ENCODE assay signal across 19 cellular contexts in the genomic region with DNA sequence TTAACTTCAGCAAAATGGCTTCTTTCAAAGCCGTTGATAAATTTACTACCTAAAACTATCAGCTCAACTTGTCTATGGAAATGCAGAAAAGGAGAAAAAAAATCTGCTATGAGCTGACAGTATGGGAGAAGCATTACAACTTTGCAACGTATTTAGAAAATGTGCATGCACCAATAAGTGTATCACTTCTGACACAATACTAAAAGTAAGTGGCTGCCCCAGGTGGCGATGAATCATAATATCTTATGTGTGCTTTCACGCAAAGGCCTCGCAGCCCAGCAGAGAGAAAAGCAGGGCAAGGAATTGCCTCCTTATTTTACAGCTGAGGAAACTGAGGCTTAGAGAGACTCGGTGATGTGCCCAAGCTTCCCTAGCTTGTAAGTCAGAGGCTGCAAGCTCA.
A peak's percentile ranks its signal among the peaks of the same experiment; 100 is the strongest.
DNase-seq lines count a peak whose midpoint lies in the region; ATAC-seq, FAIRE-seq and TF ChIP-seq lines count a peak whose summit lies in the region.
"Had no signal": no experiment of that assay in that cellular context is flagged by ENCODE, and none has a peak within 500 bp of the region (broad histone marks: within the 10 kb centered on the region; RNA-seq: fewer than 3 reads in every experiment).

No MANE protein-coding gene starts in this region.

- no peak overlapping the region for H3K4ac ChIP-seq in trophoblast cell (ENCODE audit: low read depth, low read length)

- no peak overlapping the region for H2BK5ac ChIP-seq in trophoblast cell (ENCODE audit: low read depth, low read length, poor library complexity)

- H2AFZ ChIP-seq in mammary epithelial cell (ENCODE audit: low read depth, low read length) (no peak overlapping the region), astrocyte (ENCODE audit: low read depth, low read length) (no peak overlapping the region), trophoblast cell (ENCODE audit: insufficient read depth, low read length, poor library complexity) (no peak overlapping the region)
- H2AFZ ChIP-seq: GM23248 had no signal

- no peak for FAIRE-seq in astrocyte (lab: Jason Lieb, UNC)
- FAIRE-seq: A204.1, G401.6, GM12892, H1 had no signal

- no TSS peak for BruUV-seq in MCF 10A (replicated peaks; lab: Mats Ljungman, UMichigan)
- no TSS peak for BruUV-seq in mammary epithelial cell (replicated peaks; lab: Mats Ljungman, UMichigan)

- no peak overlapping the region for H2BK12ac ChIP-seq in trophoblast cell (ENCODE audit: low read length)

- 91% methylated on average over 6 of the region's 6 CpGs for WGBS in mammary epithelial cell (ENCODE audit: low coverage, missing lambda C conversion rate)
- no CpG with 5 or more reads among the region's 6 CpGs for WGBS in trophoblast cell (ENCODE audit: extremely low coverage, insufficient coverage, insufficient read length)

- no peak overlapping the region for H4K91ac ChIP-seq in trophoblast cell (ENCODE audit: low read depth, low read length)

- no peak for ATAC-seq in upper lobe of right lung
- ATAC-seq in HG03469 (IDR thresholded peaks at IDR 0.05; ENCODE audit: unreplicated experiment): no peak

- H3K27me3 ChIP-seq in mammary epithelial cell (ENCODE audit: insufficient read depth, low read length) (no peaks in the 10 kb centered on the region), astrocyte (ENCODE audit: insufficient read depth, low read length) (no peaks in the 10 kb centered on the region), trophoblast cell (ENCODE audit: insufficient read depth, low read length) (no peaks in the 10 kb centered on the region), upper lobe of right lung (no peaks in the 10 kb centered on the region)

- intact Hi-C loops in MCF 10A (cut with micrococcal nuclease) (no loop called here), mammary epithelial cell (cut with micrococcal nuclease) (loop anchor here (1.0 kb wide), 1 partner anchor 243 kb away; no protein-coding TSS in a partner anchor), upper lobe of right lung (cut with DNase I) (no loop called here)

- no peaks in the 10 kb centered on the region for H4K20me1 ChIP-seq in mammary epithelial cell (ENCODE audit: insufficient read depth, low read length)
- H4K20me1 ChIP-seq in astrocyte (ENCODE audit: insufficient read depth, low read length): no peaks in the 10 kb centered on the region

- peak; percentile 36 for DNase-seq in MCF 10A (ENCODE audit: unreplicated experiment)
- DNase-seq in mammary epithelial cell: no peak
- peak; percentile 2 for DNase-seq in astrocyte (ENCODE audit: low read depth)
- DNase-seq in trophoblast cell: peak; percentile 68 to 78
- DNase-seq in upper lobe of right lung: no peak
- DNase-seq in AG08396 (ENCODE audit: low spot score): no peak
- DNase-seq: C1 segment of cervical spinal cord; Calu3; CD4-positive, alpha-beta memory T cell; COR-L47; DND-41; HCEC 1CT had no signal

- no peak overlapping the region for H3K4me3 ChIP-seq in mammary epithelial cell (replicated peaks in 1 of 3; ENCODE audit: insufficient read depth in 1 of 3, low read depth in 2 of 3, low read length in 3 of 3)
- no peak overlapping the region for H3K4me3 ChIP-seq in astrocyte (ENCODE audit: insufficient read depth, low read depth, low read length)
- no peak overlapping the region for H3K4me3 ChIP-seq in trophoblast cell (ENCODE audit: low read depth, low read length)
- H3K4me3 ChIP-seq in upper lobe of right lung: no peak overlapping the region
- H3K4me3 ChIP-seq: GM23248 had no signal

- dilution Hi-C loops in mammary epithelial cell (cut with HindIII; ENCODE audit: low sequenced_read_pairs): loop anchor here (5.0 kb wide), 1 partner anchor 62 kb away; no protein-coding TSS in a partner anchor

- H3K9ac ChIP-seq in mammary epithelial cell (ENCODE audit: insufficient read depth, low read length) (no peak overlapping the region), astrocyte (ENCODE audit: low read length) (no peak overlapping the region), trophoblast cell (ENCODE audit: low read length) (no peak overlapping the region)
- H3K9ac ChIP-seq: GM23248 had no signal

- peaks cover 7% of the 10 kb centered on the region for H3K4me1 Mint-ChIP-seq in MCF 10A (ENCODE audit: insufficient read depth, unreplicated experiment)
- H3K4me1 Mint-ChIP-seq in astrocyte (ENCODE audit: low read depth, unreplicated experiment): peaks cover 20% of the 10 kb centered on the region
- H3K4me1 Mint-ChIP-seq: CD4-positive, alpha-beta memory T cell had no signal

- H3K79me1 ChIP-seq in trophoblast cell (ENCODE audit: low read length): no peaks in the 10 kb centered on the region

- H3K23ac ChIP-seq in trophoblast cell (ENCODE audit: low read length): no peak overlapping the region

- no peak for TF ChIP-seq CTCF in MCF 10A (IDR thresholded peaks at IDR 0.05; ENCODE audit: unreplicated experiment)
- no peak for TF ChIP-seq CTCF in mammary epithelial cell (conservative IDR thresholded peaks at IDR 0.05 in 1 of 2, IDR thresholded peaks at IDR 0.05 in 1 of 2; ENCODE audit: extremely low read depth in 1 of 2, insufficient read depth in 1 of 2, low read depth in 1 of 2, low read length in 2 of 2)
- no peak for TF ChIP-seq CTCF in astrocyte (IDR thresholded peaks at IDR 0.05; ENCODE audit: insufficient read depth, low read depth, low read length)
- TF ChIP-seq CTCF in upper lobe of right lung (IDR thresholded peaks at IDR 0.05): no peak

- no peak overlapping the region for H2BK120ac ChIP-seq in trophoblast cell (ENCODE audit: insufficient read depth, low read length, poor library complexity)

- CTCF ChIA-PET in MCF 10A (lab: Yijun Ruan, JAX): interaction anchor here (0.5 to 1.3 kb wide), 6 partner anchors 9 to 921 kb away, joined by 3 to 9 read pairs (median 3); no protein-coding TSS in a partner anchor
- CTCF ChIA-PET in mammary epithelial cell (lab: Charles Lee; ENCODE audit: low non-redundant PET): interaction anchor here (0.7 kb wide), 1 partner anchor 243 kb away, joined by 5 read pairs; no protein-coding TSS in a partner anchor

- no peaks in the 10 kb centered on the region for H3K36me3 Mint-ChIP-seq in MCF 10A (ENCODE audit: insufficient read depth, unreplicated experiment)
- H3K36me3 Mint-ChIP-seq in astrocyte (ENCODE audit: low read depth, unreplicated experiment): no peaks in the 10 kb centered on the region
- H3K36me3 Mint-ChIP-seq: CD4-positive, alpha-beta memory T cell had no signal

- no peak overlapping the region for H3K18ac ChIP-seq in trophoblast cell (ENCODE audit: low read length)

- in situ Hi-C loops in mammary epithelial cell (cut with MboI; ENCODE audit: low sequenced_read_pairs in 2 of 2): no loop called here

- no peaks in the 10 kb centered on the region for H3K9me3 ChIP-seq in mammary epithelial cell (replicated peaks; ENCODE audit: insufficient read depth, low read length)
- H3K9me3 ChIP-seq in astrocyte (ENCODE audit: insufficient read depth, low read depth, low read length): no peaks in the 10 kb centered on the region
- no peaks in the 10 kb centered on the region for H3K9me3 ChIP-seq in trophoblast cell (ENCODE audit: insufficient read depth, low read depth, low read length)
- H3K9me3 ChIP-seq in upper lobe of right lung: no peaks in the 10 kb centered on the region

- no peak overlapping the region for H4K12ac ChIP-seq in trophoblast cell (ENCODE audit: low read depth, low read length)

- H3K27me3 Mint-ChIP-seq in MCF 10A (ENCODE audit: insufficient read depth, unreplicated experiment): no peaks in the 10 kb centered on the region
- H3K27me3 Mint-ChIP-seq in astrocyte (ENCODE audit: low read depth, unreplicated experiment): peaks cover 10% of the 10 kb centered on the region
- H3K27me3 Mint-ChIP-seq: CD4-positive, alpha-beta memory T cell had no signal

- H3K79me2 ChIP-seq in mammary epithelial cell (ENCODE audit: insufficient read depth, low read length) (no peaks in the 10 kb centered on the region), astrocyte (ENCODE audit: insufficient read depth, low read length) (no peaks in the 10 kb centered on the region), trophoblast cell (ENCODE audit: control insufficient read depth, insufficient read depth, low read length, poor library complexity) (no peaks in the 10 kb centered on the region)

- H3K36me3 ChIP-seq in mammary epithelial cell (ENCODE audit: insufficient read depth, low read length) (no peaks in the 10 kb centered on the region), astrocyte (ENCODE audit: insufficient read depth, low read length) (no peaks in the 10 kb centered on the region), trophoblast cell (ENCODE audit: control insufficient read depth in 1 of 2, insufficient read depth in 2 of 2, low read length in 2 of 2) (no peaks in the 10 kb centered on the region), upper lobe of right lung (no peaks in the 10 kb centered on the region)

- H3K4me2 ChIP-seq in mammary epithelial cell (ENCODE audit: insufficient read depth, low read depth, low read length) (no peak overlapping the region), astrocyte (ENCODE audit: low read length) (no peak overlapping the region), trophoblast cell (ENCODE audit: low read length) (no peak overlapping the region)

- H3K14ac ChIP-seq in trophoblast cell (ENCODE audit: low read length): no peak overlapping the region

- H3K9me3 Mint-ChIP-seq in MCF 10A (ENCODE audit: unreplicated experiment) (no peaks in the 10 kb centered on the region), astrocyte (ENCODE audit: unreplicated experiment) (peaks cover 3% of the 10 kb centered on the region)

- H3K27ac ChIP-seq in mammary epithelial cell (ENCODE audit: insufficient read depth, low read depth, low read length) (no peak overlapping the region), astrocyte (ENCODE audit: low read depth, low read length) (no peak overlapping the region), trophoblast cell (ENCODE audit: low read depth, low read length) (no peak overlapping the region), upper lobe of right lung (no peak overlapping the region)
- H3K27ac ChIP-seq: 22Rv1, GM23248 had no signal

- POLR2A ChIA-PET in MCF 10A (lab: Yijun Ruan, JAX): no interaction called here

- no peak overlapping the region for H2AK5ac ChIP-seq in trophoblast cell (ENCODE audit: low read length)

- H3K4me3 Mint-ChIP-seq in MCF 10A (ENCODE audit: unreplicated experiment) (no peak overlapping the region), astrocyte (ENCODE audit: unreplicated experiment) (no peak overlapping the region)
- H3K4me3 Mint-ChIP-seq: CD4-positive, alpha-beta memory T cell had no signal

- H3K27ac Mint-ChIP-seq in MCF 10A (ENCODE audit: low read depth, unreplicated experiment): no peak overlapping the region
- H3K27ac Mint-ChIP-seq in astrocyte (ENCODE audit: unreplicated experiment): no peak overlapping the region
- H3K27ac Mint-ChIP-seq: CD4-positive, alpha-beta memory T cell had no signal

- H4K8ac ChIP-seq in trophoblast cell (ENCODE audit: low read depth, low read length): no peak overlapping the region

- H3K4me1 ChIP-seq in mammary epithelial cell (ENCODE audit: insufficient read depth, low read length): no peaks in the 10 kb centered on the region
- H3K4me1 ChIP-seq in astrocyte (ENCODE audit: insufficient read depth, low read length): peaks cover 4% of the 10 kb centered on the region
- H3K4me1 ChIP-seq in trophoblast cell (ENCODE audit: control insufficient read depth in 1 of 2, insufficient read depth in 2 of 2, low read length in 2 of 2): peaks cover 4 to 5% of the 10 kb centered on the region in 2 experiments
- H3K4me1 ChIP-seq in upper lobe of right lung: peaks cover 2% of the 10 kb centered on the region

Comparison
In these comparisons a context has a peak if more than half of its experiments do, and no peak if none do; other contexts are left out.
1. DNase-seq: peak in MCF 10A (single experiment), astrocyte (single experiment) and trophoblast cell (2 of 2); none in mammary epithelial cell (single experiment), upper lobe of right lung (single experiment) and AG08396 (single experiment).